20 cellular contexts compared by ENCODE assay signal in genomic region chr17:81573794-81574642, GRCh38. TPM values are rescaled to one million over a fixed set of nuclear protein-coding genes. Genes with fewer than 3 reads are reported as not detected.
A peak's percentile ranks its signal among the peaks of the same experiment; 100 is the strongest.
DNase-seq lines count a peak whose midpoint lies in the region; ATAC-seq and TF ChIP-seq lines count a peak whose summit lies in the region.
"Had no signal": no experiment of that assay in that cellular context is flagged by ENCODE, and none has a peak within 500 bp of the region (broad histone marks: within the 10 kb centered on the region; RNA-seq: fewer than 3 reads in every experiment).

No MANE protein-coding gene starts in this region.

- H3K9me3 ChIP-seq in HEK293 (ENCODE audit: control insufficient read depth, insufficient read depth, low read depth, low read length) (no peaks in the 10 kb centered on the region), SK-N-MC (ENCODE audit: low read depth, low read length) (no peaks in the 10 kb centered on the region), mesenchymal stem cell (ENCODE audit: control insufficient read depth, low read length) (no peaks in the 10 kb centered on the region)
- H3K9me3 ChIP-seq: psoas muscle had no signal

- H3K4me1 ChIP-seq in HEK293 (ENCODE audit: control insufficient read depth, insufficient read depth, low read length) (peaks cover 16% of the 10 kb centered on the region), mesenchymal stem cell (ENCODE audit: control insufficient read depth, insufficient read depth, low read depth, low read length) (peaks cover 42% of the 10 kb centered on the region)
- H3K4me1 ChIP-seq: neural progenitor cell had no signal

- peak overlapping the region; percentile 5 for H3K27ac Mint-ChIP-seq in activated CD8-positive, alpha-beta memory T cell treated with anti-CD3 and anti-CD28 coated beads, Interleukin-2, amount 10 ng/mL, durations not matched to agents 7 days and 5 days
- H3K27ac Mint-ChIP-seq: activated naive CD4-positive, alpha-beta T cell treated with anti-CD3 and anti-CD28 coated beads, Interleukin-2, amount 10 ng/mL, durations not matched to agents 7 days and 5 days; neural progenitor cell had no signal

- no peak overlapping the region for H3K14ac ChIP-seq in mesenchymal stem cell (ENCODE audit: low read length in 2 of 2)

- H2BK5ac ChIP-seq in mesenchymal stem cell (ENCODE audit: low read depth, low read length, poor library complexity, severe bottlenecking): peak overlapping the region; percentile 1

- POLR2A ChIA-PET in HEK293 (lab: Yijun Ruan, JAX): no interaction called here

- peaks cover 33% of the 10 kb centered on the region for H3K79me1 ChIP-seq in mesenchymal stem cell (replicated peaks; ENCODE audit: low read length, poor library complexity, severe bottlenecking)

- H3K36me3 Mint-ChIP-seq in activated CD8-positive, alpha-beta memory T cell treated with anti-CD3 and anti-CD28 coated beads, Interleukin-2, amount 10 ng/mL, durations not matched to agents 7 days and 5 days: peaks cover 16% of the 10 kb centered on the region

- TF ChIP-seq CTCF in HEK293 (tag by site-specific recombination; IDR thresholded peaks at IDR 0.05): no peak
- TF ChIP-seq CTCF in foreskin fibroblast (IDR thresholded peaks at IDR 0.05; ENCODE audit: low read depth, low read length): no peak

- H2AFZ ChIP-seq in mesenchymal stem cell (ENCODE audit: low read depth, low read length): no peak overlapping the region
- H2AFZ ChIP-seq: hepatocyte, neural progenitor cell had no signal

- no peak overlapping the region for H2BK120ac ChIP-seq in mesenchymal stem cell (ENCODE audit: low read depth, low read length)

- no peak overlapping the region for H3K23ac ChIP-seq in mesenchymal stem cell (ENCODE audit: low read length in 2 of 2)

- no peak for ATAC-seq in activated CD8-positive, alpha-beta memory T cell treated with anti-CD3 and anti-CD28 coated beads, Interleukin-2, amount 10 ng/mL, durations not matched to agents 7 days and 5 days
- ATAC-seq in HG03097 (IDR thresholded peaks at IDR 0.05; ENCODE audit: low FRiP score, unreplicated experiment): no peak
- ATAC-seq: psoas muscle had no signal

- CTCF ChIA-PET in activated CD8-positive, alpha-beta memory T cell treated with anti-CD3 and anti-CD28 coated beads, Interleukin-2, amount 10 ng/mL, durations not matched to agents 7 days and 5 days (lab: Charles Lee): interaction anchor here (1.1 kb wide), 1 partner anchor 282 kb away, joined by 3 read pairs; no protein-coding TSS in a partner anchor
- CTCF ChIA-PET in HEK293 (lab: Yijun Ruan, JAX): interaction anchor here (2.1 to 2.5 kb wide), 2 partner anchors 10 to 27 kb away, joined by 7 to 13 read pairs; no protein-coding TSS in a partner anchor

- no peaks in the 10 kb centered on the region for H3K27me3 ChIP-seq in mesenchymal stem cell (ENCODE audit: control insufficient read depth in 1 of 2, insufficient read depth in 1 of 2, low read length in 2 of 2)
- H3K27me3 ChIP-seq: hepatocyte, neural progenitor cell had no signal

- no peak overlapping the region for H3K4me2 ChIP-seq in mesenchymal stem cell (ENCODE audit: low read length, poor library complexity, severe bottlenecking)
- H3K4me2 ChIP-seq: hepatocyte, neural progenitor cell, smooth muscle cell had no signal

- H3K9me3 Mint-ChIP-seq in activated CD8-positive, alpha-beta memory T cell treated with anti-CD3 and anti-CD28 coated beads, Interleukin-2, amount 10 ng/mL, durations not matched to agents 7 days and 5 days (ENCODE audit: low read depth): no peaks in the 10 kb centered on the region
- H3K9me3 Mint-ChIP-seq: activated naive CD4-positive, alpha-beta T cell treated with anti-CD3 and anti-CD28 coated beads, Interleukin-2, amount 10 ng/mL, durations not matched to agents 7 days and 5 days; neural progenitor cell had no signal

- no peaks in the 10 kb centered on the region for H3K27me3 Mint-ChIP-seq in activated CD8-positive, alpha-beta memory T cell treated with anti-CD3 and anti-CD28 coated beads, Interleukin-2, amount 10 ng/mL, durations not matched to agents 7 days and 5 days
- H3K27me3 Mint-ChIP-seq: activated naive CD4-positive, alpha-beta T cell treated with anti-CD3 and anti-CD28 coated beads, Interleukin-2, amount 10 ng/mL, durations not matched to agents 7 days and 5 days had no signal

- H2AK5ac ChIP-seq in mesenchymal stem cell (ENCODE audit: low read length, severe bottlenecking): peak overlapping the region; percentile 79

- H2BK12ac ChIP-seq in mesenchymal stem cell (ENCODE audit: low read length in 2 of 2): no peak overlapping the region

- H4K91ac ChIP-seq in mesenchymal stem cell (ENCODE audit: low read length): no peak overlapping the region

- H3K27ac ChIP-seq in HEK293 (ENCODE audit: extremely low read depth, low read depth, low read length) (no peak overlapping the region; the same call in 1 of the 2 replicates), SK-N-MC (peak overlapping the region; percentile 40), mesenchymal stem cell (ENCODE audit: low read length, poor library complexity, severe bottlenecking) (no peak overlapping the region)
- H3K27ac ChIP-seq: coronary artery, hepatocyte, neural progenitor cell, psoas muscle had no signal

- no peak overlapping the region for H3K18ac ChIP-seq in mesenchymal stem cell (ENCODE audit: low read depth in 1 of 2, low read length in 2 of 2)

- H3K36me3 ChIP-seq in HEK293 (ENCODE audit: control insufficient read depth in 2 of 2, insufficient read depth in 1 of 2, low read length in 2 of 2) (peaks cover 15 to 94% of the 10 kb centered on the region in 2 experiments), SK-N-MC (ENCODE audit: insufficient read depth, low read length) (peaks cover 63% of the 10 kb centered on the region), mesenchymal stem cell (ENCODE audit: control insufficient read depth in 1 of 2, insufficient read depth in 2 of 2, low read depth in 1 of 2, low read length in 2 of 2) (peaks cover 55 to 77% of the 10 kb centered on the region in 2 experiments)

- 92% methylated on average over 16 of the region's 17 CpGs for WGBS in mesenchymal stem cell

- H3K4me3 ChIP-seq in HEK293 (ENCODE audit: low read depth, low read length) (no peak overlapping the region), SK-N-MC (no peak overlapping the region), mesenchymal stem cell (ENCODE audit: insufficient read depth in 1 of 2, low read depth in 1 of 2, low read length in 2 of 2) (no peak overlapping the region), foreskin fibroblast (ENCODE audit: low read depth in 1 of 2, low read length in 2 of 2) (no peak overlapping the region)
- H3K4me3 ChIP-seq: coronary artery, hepatocyte, neural progenitor cell, psoas muscle, smooth muscle cell had no signal

- H3K4ac ChIP-seq in mesenchymal stem cell (ENCODE audit: low read depth in 1 of 2, low read length in 2 of 2): peak overlapping the region in 1 of 2 experiments; percentile 35

- no peaks in the 10 kb centered on the region for H3K4me1 Mint-ChIP-seq in activated CD8-positive, alpha-beta memory T cell treated with anti-CD3 and anti-CD28 coated beads, Interleukin-2, amount 10 ng/mL, durations not matched to agents 7 days and 5 days
- H3K4me1 Mint-ChIP-seq: activated naive CD4-positive, alpha-beta T cell treated with anti-CD3 and anti-CD28 coated beads, Interleukin-2, amount 10 ng/mL, durations not matched to agents 7 days and 5 days had no signal

- no peak for DNase-seq in activated CD8-positive, alpha-beta memory T cell treated with anti-CD3 and anti-CD28 coated beads, Interleukin-2, amount 10 ng/mL, durations not matched to agents 7 days and 5 days
- DNase-seq in activated CD8-positive, alpha-beta memory T cell treated with anti-CD3 and anti-CD28 coated beads for 24 hours: no peak
- DNase-seq in SK-N-MC (ENCODE audit: low read depth, low spot score) (no peak), mesenchymal stem cell (no peak), foreskin fibroblast (no peak), cerebellar cortex (ENCODE audit: low spot score) (no peak)
- DNase-seq: activated CD4-positive, alpha-beta T cell treated with anti-CD3 and anti-CD28 coated beads, Interleukin-2, amount 50 U/mL, for 4 hours; activated naive CD4-positive, alpha-beta T cell treated with anti-CD3 and anti-CD28 coated beads, Interleukin-2, amount 10 ng/mL, durations not matched to agents 7 days and 5 days; C1 segment of cervical spinal cord; DMS53; NCI-H2029 treated with DMSO at 0.1 percent for 48 hours; psoas muscle; Right ventricle myocardium superior; stimulated activated CD4-positive, alpha-beta T cell treated with anti-CD3 and anti-CD28 coated beads, Interleukin-4, amount 100 ng/mL, for 24 hours had no signal

- H3K9ac ChIP-seq in SK-N-MC (ENCODE audit: insufficient read length) (no peak overlapping the region), mesenchymal stem cell (ENCODE audit: low read length) (peak overlapping the region; percentile 6)
- H3K9ac ChIP-seq: neural progenitor cell had no signal

- H3K4me3 Mint-ChIP-seq in activated CD8-positive, alpha-beta memory T cell treated with anti-CD3 and anti-CD28 coated beads, Interleukin-2, amount 10 ng/mL, durations not matched to agents 7 days and 5 days: no peak overlapping the region
- H3K4me3 Mint-ChIP-seq: activated naive CD4-positive, alpha-beta T cell treated with anti-CD3 and anti-CD28 coated beads, Interleukin-2, amount 10 ng/mL, durations not matched to agents 7 days and 5 days; neural progenitor cell had no signal

- no peak overlapping the region for H2BK15ac ChIP-seq in mesenchymal stem cell (ENCODE audit: low read depth, poor library complexity, severe bottlenecking)

- H4K8ac ChIP-seq in mesenchymal stem cell (ENCODE audit: low read length): peak overlapping the region; percentile 19

TF ChIP-seq in HEK293, 187 proteins besides CTCF, POLR2A, EP300 and RAD21 (continues in another document):
- TF ChIP-seq ZNF830 (tag by site-specific recombination; IDR thresholded peaks at IDR 0.05; ENCODE audit: low read depth) (no peak), GLI4 (tag by site-specific recombination; IDR thresholded peaks at IDR 0.05) (no peak)

RNA-seq across cellular contexts. Expression of gene FAAP100, which starts 21.9 kb away (rescaled TPM):
- total RNA-seq in activated CD8-positive, alpha-beta memory T cell treated with anti-CD3 and anti-CD28 coated beads, Interleukin-2, amount 10 ng/mL, durations not matched to agents 7 days and 5 days: 10 to 100 TPM; 39.8 to 44.5 TPM
- polyA plus RNA-seq in mesenchymal stem cell (2013, experiment 1 of 2): 10.1 TPM
- polyA plus RNA-seq in mesenchymal stem cell (2013, experiment 2 of 2): 10.3 TPM

RNA-seq across cellular contexts. Expression of gene FSCN2, which starts 45.8 kb away (rescaled TPM):
- under 1 TPM; 0.41 to 0.56 TPM for total RNA-seq in activated CD8-positive, alpha-beta memory T cell treated with anti-CD3 and anti-CD28 coated beads, Interleukin-2, amount 10 ng/mL, durations not matched to agents 7 days and 5 days
- 0.23 TPM for polyA plus RNA-seq in mesenchymal stem cell (2013, experiment 1 of 2)
- polyA plus RNA-seq in mesenchymal stem cell (2013, experiment 2 of 2): 0.15 TPM
